In the genomic region with DNA sequence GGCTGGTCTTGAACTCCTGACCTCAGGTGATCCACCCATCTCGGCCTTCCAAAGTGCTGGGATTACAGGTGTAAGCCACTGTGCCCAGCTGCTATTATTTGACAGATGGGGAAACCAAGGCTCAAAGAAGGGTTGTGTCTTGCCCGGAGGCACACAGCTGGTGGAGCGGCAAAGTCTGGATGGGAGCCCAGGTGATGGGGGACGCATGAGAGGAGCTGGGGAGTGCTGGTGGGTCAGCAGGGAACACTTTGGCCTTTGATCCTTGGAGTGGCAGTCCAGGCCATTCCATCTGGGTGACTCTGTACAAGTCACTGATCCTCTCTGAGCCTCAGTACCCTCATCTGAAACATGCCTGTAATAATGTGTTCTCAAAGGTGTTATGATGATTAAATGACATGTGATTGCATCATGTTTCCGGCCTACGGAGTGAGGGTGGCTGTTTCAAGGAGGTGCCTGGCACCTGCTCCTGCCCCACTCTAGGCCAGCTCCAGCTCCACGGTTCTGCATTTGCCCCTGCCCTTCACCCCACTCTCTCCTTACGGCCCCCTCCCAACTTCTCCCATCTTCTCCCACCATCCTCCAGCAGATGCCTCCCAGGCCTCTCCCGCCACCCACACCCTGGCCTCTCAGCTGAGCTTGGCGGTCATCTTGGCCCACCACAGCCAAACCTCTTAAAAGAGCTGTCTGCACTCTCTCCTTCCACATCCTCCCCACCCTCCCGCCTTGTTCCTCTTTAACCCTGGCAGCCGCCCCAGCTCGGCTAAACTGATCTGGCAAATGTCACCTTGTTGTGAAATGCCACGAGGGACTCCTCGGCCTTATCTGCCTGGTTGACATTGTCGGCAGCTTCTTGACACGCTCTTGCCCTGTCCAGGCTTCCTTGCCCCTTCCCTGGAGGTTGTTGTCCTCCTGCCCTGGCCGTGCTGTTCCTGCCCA, we compare ENCODE assay signal across 8 cellular contexts. TPM values are rescaled to one million over a fixed set of nuclear protein-coding genes. Genes with fewer than 3 reads are reported as not detected.
DNase-seq lines count a peak whose midpoint lies in the region; ATAC-seq and TF ChIP-seq lines count a peak whose summit lies in the region.

No MANE protein-coding gene starts in this region.

- no peaks in the 10 kb centered on the region for H3K79me1 ChIP-seq in H9 (ENCODE audit: insufficient read depth, low read depth, low read length, poor library complexity, severe bottlenecking)

- no peaks in the 10 kb centered on the region for H3K79me2 ChIP-seq in H9 (ENCODE audit: insufficient read depth, low read length)

- no peaks in the 10 kb centered on the region for H3K9me3 Mint-ChIP-seq in H9

- H3K4me3 Mint-ChIP-seq in H9: peak overlapping the region in 1 of 2 experiments; percentile 36; a peak in 2 of 5 replicates

- no peak overlapping the region for H3K4me2 ChIP-seq in H9 (ENCODE audit: insufficient read depth, insufficient read length, low read length)

- no peak overlapping the region for H4K91ac ChIP-seq in H9 (ENCODE audit: insufficient read length, low read depth, low read length)

- no peak overlapping the region for H4K8ac ChIP-seq in H9 (replicated peaks; ENCODE audit: insufficient read length, low read depth, low read length)

- H3K4me3 ChIP-seq in choroid plexus epithelial cell (ENCODE audit: low read depth, low read length): no peak overlapping the region
- H3K4me3 ChIP-seq in muscle layer of duodenum (ENCODE audit: low read depth in 1 of 2, low read length in 2 of 2): peak overlapping the region in 1 of 2 donors; percentile 1

- no peak overlapping the region for H2BK20ac ChIP-seq in H9 (ENCODE audit: low read depth, low read length, poor library complexity, severe bottlenecking)

- no peaks in the 10 kb centered on the region for H4K20me1 ChIP-seq in H9 (ENCODE audit: control insufficient read depth, insufficient read depth, insufficient read length)

- no peak overlapping the region for H3K4ac ChIP-seq in H9 (ENCODE audit: low read depth, low read length)

- ATAC-seq in GM18909 (IDR thresholded peaks at IDR 0.05; ENCODE audit: poor library complexity, unreplicated experiment): no peak
- no peak for ATAC-seq in GM21786 (IDR thresholded peaks at IDR 0.05; ENCODE audit: unreplicated experiment)
- ATAC-seq in HG03342 (IDR thresholded peaks at IDR 0.05; ENCODE audit: unreplicated experiment): no peak

- no peak overlapping the region for H3T11ph ChIP-seq in H9 (ENCODE audit: low read length)

- H2BK120ac ChIP-seq in H9 (ENCODE audit: low read depth, low read length, poor library complexity, severe bottlenecking): no peak overlapping the region

- H3K4me1 ChIP-seq in H9 (ENCODE audit: insufficient read depth, low read length) (peaks cover 9% of the 10 kb centered on the region; the same call in 1 of the 2 replicates), muscle layer of duodenum (ENCODE audit: control insufficient read depth in 1 of 2, insufficient read depth in 2 of 2, low read length in 2 of 2) (peaks cover 5 to 75% of the 10 kb centered on the region in 2 donors)

- peak overlapping the region; percentile 61 to 97 (median 74); a peak in 5 of 7 replicates for H3K27ac Mint-ChIP-seq in H9

- no peak overlapping the region for H2BK12ac ChIP-seq in H9 (ENCODE audit: insufficient read length, low read depth, low read length)

- H3K9me3 ChIP-seq in H9 (ENCODE audit: control insufficient read depth, low read depth, low read length) (no peaks in the 10 kb centered on the region), muscle layer of duodenum (ENCODE audit: control insufficient read depth in 1 of 2, low read length in 2 of 2) (no peaks in the 10 kb centered on the region)

- no CpG with 5 or more reads among the region's 18 CpGs for WGBS in H9 (ENCODE audit: extremely low coverage, insufficient read length, low lambda C conversion rate)

- H3K23ac ChIP-seq in H9 (ENCODE audit: insufficient read length, low read depth, low read length): no peak overlapping the region

- no peak overlapping the region for H3K9ac ChIP-seq in H9 (ENCODE audit: extremely low read depth, insufficient read length, low read length)

- H3K27ac ChIP-seq in H9 (ENCODE audit: insufficient read length, low read depth, low read length) (no peak overlapping the region), muscle layer of duodenum (ENCODE audit: low read length) (peak overlapping the region; percentile 79)

- no peaks in the 10 kb centered on the region for H3K23me2 ChIP-seq in H9 (ENCODE audit: insufficient read length, low read depth, low read length, poor library complexity, severe bottlenecking)

- DNase-seq in H9 (no peak), SK-N-DZ (ENCODE audit: low spot score) (peak; percentile 87), choroid plexus epithelial cell (ENCODE audit: low read depth) (peak; percentile 56)
- no peak for DNase-seq in effector CD4-positive, alpha-beta T cell

- no peak overlapping the region for H3K14ac ChIP-seq in H9 (ENCODE audit: insufficient read depth, low read length)

- H2BK15ac ChIP-seq in H9 (ENCODE audit: low read depth, low read length): no peak overlapping the region

- H3K18ac ChIP-seq in H9 (ENCODE audit: insufficient read length, low read depth, low read length): no peak overlapping the region

- peaks cover 24 to 33% of the 10 kb centered on the region in 2 experiments for H3K4me1 Mint-ChIP-seq in H9

- no peak overlapping the region for H2BK5ac ChIP-seq in H9 (ENCODE audit: insufficient read length, low read length)

- no peaks in the 10 kb centered on the region; the same call in 1 of the 2 replicates for H3K27me3 Mint-ChIP-seq in H9 (ENCODE audit: low read depth)

- peaks cover 13 to 39% (median 34%) of the 10 kb centered on the region in 3 experiments for H3K36me3 Mint-ChIP-seq in H9 (ENCODE audit: insufficient read depth in 1 of 3, low read depth in 3 of 3)

- H3K36me3 ChIP-seq in muscle layer of duodenum (ENCODE audit: control insufficient read depth in 1 of 2, insufficient read depth in 2 of 2, low read length in 2 of 2): peaks cover 5 to 15% of the 10 kb centered on the region in 2 donors

- H3K27me3 ChIP-seq in H9 (ENCODE audit: insufficient read depth, low read length): no peaks in the 10 kb centered on the region
- H3K27me3 ChIP-seq in muscle layer of duodenum (ENCODE audit: low read depth, low read length): no peaks in the 10 kb centered on the region

- no peak overlapping the region for H2AFZ ChIP-seq in H9 (ENCODE audit: low read length)

- no peak overlapping the region for H4K5ac ChIP-seq in H9 (ENCODE audit: insufficient read length, low read depth, low read length)

- TF ChIP-seq CTCF in H9 (conservative IDR thresholded peaks at IDR 0.05) (no peak), choroid plexus epithelial cell (conservative IDR thresholded peaks at IDR 0.05; ENCODE audit: low read depth, low read length) (no peak)

- no peak overlapping the region for H2AK5ac ChIP-seq in H9 (ENCODE audit: insufficient read length, low read length)

- H3K56ac ChIP-seq in H9 (ENCODE audit: insufficient read length, low read depth, low read length): no peak overlapping the region

RNA-seq across cellular contexts. Expression of a gene that starts 5.5 kb away (rescaled TPM):
- total RNA-seq in H9 (2021): 339 and 340 TPM in 2 replicates
- polyA plus RNA-seq in SK-N-DZ (2014; cell fraction: cytosol; rRNA removed): 248 and 315 TPM in 2 replicates
- 379 and 553 TPM in 2 replicates for polyA plus RNA-seq in SK-N-DZ (2014; cell fraction: nucleus; rRNA removed)

RNA-seq across cellular contexts. Expression of a gene that starts 18.4 kb away (rescaled TPM):
- total RNA-seq in H9 (2021): 134 and 137 TPM in 2 replicates
- polyA plus RNA-seq in SK-N-DZ (2014; cell fraction: cytosol; rRNA removed): 85.0 and 96.3 TPM in 2 replicates
- 107 and 131 TPM in 2 replicates for polyA plus RNA-seq in SK-N-DZ (2014; cell fraction: nucleus; rRNA removed)

RNA-seq across cellular contexts. Expression of a gene that starts 30.6 kb away (rescaled TPM):
- total RNA-seq in H9 (2021): 15.9 and 16.4 TPM in 2 replicates
- polyA plus RNA-seq in SK-N-DZ (2014; cell fraction: cytosol; rRNA removed): 3.6 and 10.6 TPM in 2 replicates
- polyA plus RNA-seq in SK-N-DZ (2014; cell fraction: nucleus; rRNA removed): 39.9 and 78.7 TPM in 2 replicates

RNA-seq across cellular contexts. Expression of a gene that starts 32.4 kb away (rescaled TPM):
- total RNA-seq in H9 (2021): 9.6 and 10.2 TPM in 2 replicates
- 26.1 and 35.3 TPM in 2 replicates for polyA plus RNA-seq in SK-N-DZ (2014; cell fraction: cytosol; rRNA removed)
- polyA plus RNA-seq in SK-N-DZ (2014; cell fraction: nucleus; rRNA removed): 32.0 and 39.8 TPM in 2 replicates

RNA-seq across cellular contexts. Expression of a gene that starts 37.8 kb away (rescaled TPM):
- 125 and 133 TPM in 2 replicates for total RNA-seq in H9 (2021)
- polyA plus RNA-seq in SK-N-DZ (2014; cell fraction: cytosol; rRNA removed): 91.5 and 112 TPM in 2 replicates
- polyA plus RNA-seq in SK-N-DZ (2014; cell fraction: nucleus; rRNA removed): 273 and 280 TPM in 2 replicates

Comparison
In these comparisons a context has a peak if more than half of its experiments do, and no peak if none do; other contexts are left out.
1. DNase-seq: peak in SK-N-DZ (single experiment) and choroid plexus epithelial cell (single experiment); none in H9 (single experiment) and effector CD4-positive, alpha-beta T cell (single experiment).